8 cellular contexts compared by ENCODE assay signal in genomic region chr2:10120158-10120937, GRCh38. TPM values are rescaled to one million over a fixed set of nuclear protein-coding genes. Genes with fewer than 3 reads are reported as not detected.
DNase-seq lines count a peak whose midpoint lies in the region; ATAC-seq and TF ChIP-seq lines count a peak whose summit lies in the region.

No MANE protein-coding gene starts in this region.

- peaks cover 7% of the 10 kb centered on the region for H3K27me3 ChIP-seq in ascending aorta

- H3K36me3 ChIP-seq in ascending aorta, result no peaks in the 10 kb centered on the region

- no peaks in the 10 kb centered on the region for H3K9me3 ChIP-seq in ascending aorta

- no peaks in the 10 kb centered on the region for H3K27me3 Mint-ChIP-seq in T-helper 2 cell treated with Interferon-gamma antibody and Interleukin-4, amounts not matched to agents 5 μg/mL and 100 μg/mL, for 36 hours (ENCODE audit: low read depth)

- no peak for TF ChIP-seq CTCF in 22Rv1 (IDR thresholded peaks at IDR 0.05)
- TF ChIP-seq CTCF in ascending aorta (IDR thresholded peaks at IDR 0.05), result no peak

- H3K9me3 Mint-ChIP-seq in T-helper 2 cell treated with Interferon-gamma antibody and Interleukin-4, amounts not matched to agents 5 μg/mL and 100 μg/mL, for 36 hours, result no peaks in the 10 kb centered on the region

- ATAC-seq in GM18517 (IDR thresholded peaks at IDR 0.05; ENCODE audit: unreplicated experiment), result peak; percentile 51
- ATAC-seq in HG03025 (IDR thresholded peaks at IDR 0.05; ENCODE audit: low FRiP score, unreplicated experiment), result peak; percentile 62
- ATAC-seq in sciatic nerve, result peak; percentile 91

- intact Hi-C loops in ascending aorta (cut with DNase I), result loop anchor here (2.0 to 10.0 kb wide), 6 partner anchors 40 to 692 kb away; partner anchors contain the start of genes CYS1, PDIA6 and TAF1B
- intact Hi-C loops in sciatic nerve (cut with DNase I), result loop anchor here (10.0 kb wide), 1 partner anchor 314 kb away; no protein-coding TSS in a partner anchor

- peak overlapping the region; percentile 98 for H3K4me3 Mint-ChIP-seq in T-helper 2 cell treated with Interferon-gamma antibody and Interleukin-4, amounts not matched to agents 5 μg/mL and 100 μg/mL, for 36 hours

- peaks cover 38% of the 10 kb centered on the region for H3K36me3 Mint-ChIP-seq in T-helper 2 cell treated with Interferon-gamma antibody and Interleukin-4, amounts not matched to agents 5 μg/mL and 100 μg/mL, for 36 hours (ENCODE audit: low read depth)

- H3K4me3 ChIP-seq in ascending aorta, result peak overlapping the region; percentile 67 to 69

- H3K27ac ChIP-seq in 22Rv1 (peak overlapping the region; percentile 99), ascending aorta (peak overlapping the region; percentile 33 to 59)

- H3K4me1 ChIP-seq in ascending aorta, result peaks cover 13 to 20% of the 10 kb centered on the region in 2 donors

- peaks cover 45% of the 10 kb centered on the region for H3K4me1 Mint-ChIP-seq in T-helper 2 cell treated with Interferon-gamma antibody and Interleukin-4, amounts not matched to agents 5 μg/mL and 100 μg/mL, for 36 hours (ENCODE audit: low read depth)

- DNase-seq in NCI-H2029 (lab: John Stamatoyannopoulos, UW) (peak; percentile 89), ascending aorta (ENCODE audit: low spot score in 2 of 2) (peak; percentile 79 to 97), hypothalamus (lab: John Stamatoyannopoulos, UW) (peak in 49 of 51 donors; percentile 9 to 78 (median 58)), sciatic nerve (ENCODE audit: low spot score) (peak; percentile 91)
- DNase-seq in T-helper 2 cell treated with Interferon-gamma antibody and Interleukin-4, amounts not matched to agents 5 μg/mL and 100 μg/mL, for 36 hours (ENCODE audit: low spot score), result peak; percentile 95

- peak overlapping the region; percentile 99 for H3K27ac Mint-ChIP-seq in T-helper 2 cell treated with Interferon-gamma antibody and Interleukin-4, amounts not matched to agents 5 μg/mL and 100 μg/mL, for 36 hours

RNA-seq across cellular contexts. Expression of gene RRM2, which starts 2.2 kb away (rescaled TPM):
- total RNA-seq in ascending aorta (not detected), sciatic nerve (1.0 TPM)

RNA-seq across cellular contexts. Expression of gene CYS1, which starts 40.1 kb away (rescaled TPM):
- total RNA-seq in ascending aorta, result 13.8 TPM
- total RNA-seq in sciatic nerve, result 9.3 TPM

Comparison
In these comparisons a context has a peak if more than half of its experiments do, and no peak if none do; other contexts are left out.
1. Peak in every context shown above with its lines: DNase-seq, ATAC-seq, H3K4me3 ChIP-seq and H3K27ac ChIP-seq.